18 cellular contexts compared by ENCODE assay signal in the genomic region with DNA sequence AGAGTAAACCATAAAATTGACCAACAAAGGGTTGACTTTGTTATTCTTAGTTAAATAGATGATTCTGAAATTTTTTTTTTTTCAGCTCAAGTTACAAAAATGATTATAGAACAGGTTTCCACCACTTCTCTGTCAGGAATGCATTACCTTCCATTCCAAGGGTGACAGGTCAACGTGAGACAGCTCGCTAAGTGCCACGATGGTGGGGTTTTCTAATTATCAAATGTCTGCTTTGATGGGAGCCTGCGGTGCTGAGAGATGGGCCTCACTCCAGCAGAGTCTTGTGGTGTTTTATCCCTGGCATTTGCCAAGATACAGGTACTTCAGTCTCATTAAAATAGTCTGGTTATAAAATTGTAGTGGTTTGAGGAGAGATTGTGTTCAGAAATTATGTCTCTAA.
"Had no signal": no experiment of that assay in that cellular context is flagged by ENCODE, and none has a peak within 500 bp of the region (broad histone marks: within the 10 kb centered on the region; RNA-seq: fewer than 3 reads in every experiment).

No MANE protein-coding gene starts in this region.

- H3K4me3 ChIP-seq: lung, mucosa of descending colon, neural progenitor cell, psoas muscle, sigmoid colon, thoracic aorta, transverse colon, upper lobe of right lung, uterus had no signal

- H3K27me3 ChIP-seq: neural progenitor cell, sigmoid colon, transverse colon, upper lobe of right lung, uterus had no signal

- H2AFZ ChIP-seq: neural progenitor cell had no signal

- H3K4me2 ChIP-seq: neural progenitor cell had no signal

- H3K9ac ChIP-seq: neural progenitor cell had no signal

- H3K27ac ChIP-seq: neural progenitor cell, psoas muscle, sigmoid colon, thoracic aorta, transverse colon, upper lobe of right lung had no signal

- H3K36me3 ChIP-seq: neural progenitor cell, sigmoid colon, thoracic aorta, transverse colon, upper lobe of right lung, uterus had no signal

- H3K4me1 ChIP-seq: psoas muscle, sigmoid colon, transverse colon, uterus had no signal

- H3K9me3 ChIP-seq: mucosa of descending colon, psoas muscle, sigmoid colon, thoracic aorta, transverse colon, upper lobe of right lung, uterus had no signal

- DNase-seq: cortex of kidney; effector memory CD8-positive, alpha-beta T cell; mucosa of descending colon; naive B cell; nucleus accumbens; psoas muscle; right cardiac atrium; sigmoid colon; stimulated activated CD4-positive, alpha-beta T cell treated with anti-CD3 and anti-CD28 coated beads, Interleukin-2, amount 100 ng/mL, for 24 hours; stimulated activated CD4-positive, alpha-beta T cell treated with anti-CD3 and anti-CD28 coated beads, Interleukin-4, amount 100 ng/mL, for 24 hours; stimulated activated naive CD4-positive, alpha-beta T cell treated with Interleukin-2 at 50 U/mL for 16 hours; substantia nigra; transverse colon; upper lobe of right lung; uterus had no signal
